23 cellular contexts compared by ENCODE assay signal in genomic region chrX:153954618-153955450, GRCh38. TPM values are rescaled to one million over a fixed set of nuclear protein-coding genes. Genes with fewer than 3 reads are reported as not detected.
DNase-seq lines count a peak whose midpoint lies in the region; ATAC-seq and TF ChIP-seq lines count a peak whose summit lies in the region.
"Had no signal": no experiment of that assay in that cellular context is flagged by ENCODE, and none has a peak within 500 bp of the region (broad histone marks: within the 10 kb centered on the region; RNA-seq: fewer than 3 reads in every experiment).

No MANE protein-coding gene starts in this region.

- intact Hi-C loops in esophagus muscularis mucosa (cut with DNase I) = no loop called here
- intact Hi-C loops in spleen (cut with DNase I; ENCODE audit: low total_unique reads) = no loop called here

- 98% methylated on average over 13 of the region's 50 CpGs for WGBS in SK-N-SH (ENCODE audit: low lambda C conversion rate)
- 94% methylated on average over 7 of the region's 50 CpGs for WGBS in esophagus muscularis mucosa
- 84 to 98% (median 94%) methylated on average over 8 to 50 of the region's 50 CpGs for WGBS in spleen, 5 donors

- ATAC-seq in SK-N-SH treated with all-trans-retinoic acid at 6 μM for 48 hours (peak; percentile 4; the same call in 2 of the 3 replicates), HG03039 (IDR thresholded peaks at IDR 0.05; ENCODE audit: unreplicated experiment) (no peak)
- ATAC-seq: natural killer cell had no signal

- H3K4me1 ChIP-seq in SK-N-SH (ENCODE audit: control insufficient read depth in 1 of 2, insufficient read depth in 2 of 2, low read depth in 1 of 2, low read length in 1 of 2) = no peaks in the 10 kb centered on the region; a peak in 1 of 4 replicates
- no peaks in the 10 kb centered on the region; the same call in 1 of the 2 replicates for H3K4me1 ChIP-seq in HEK293 (ENCODE audit: control insufficient read depth, insufficient read depth, low read length)
- peaks cover 5 to 59% (median 51%) of the 10 kb centered on the region in 4 donors for H3K4me1 ChIP-seq in esophagus muscularis mucosa
- peaks cover 0 to 15% (median 8%) of the 10 kb centered on the region in 6 donors for H3K4me1 ChIP-seq in spleen

- no peak overlapping the region for H2AFZ ChIP-seq in SK-N-SH (ENCODE audit: low read depth)

- TF ChIP-seq CTCF in SK-N-SH (IDR thresholded peaks at IDR 0.05) (no peak), HEK293 (tag by site-specific recombination; IDR thresholded peaks at IDR 0.05) (no peak), esophagus muscularis mucosa (IDR thresholded peaks at IDR 0.05) (no peak), spleen (IDR thresholded peaks at IDR 0.05 in 8 of 11, conservative IDR thresholded peaks at IDR 0.05 in 3 of 11) (no peak)

- H3K4me3 ChIP-seq in SK-N-SH (ENCODE audit: low read depth in 2 of 2, low read length in 1 of 2) (no peak overlapping the region), HEK293 (ENCODE audit: low read depth, low read length) (no peak overlapping the region), esophagus muscularis mucosa (peak overlapping the region in 3 of 4 donors; percentile 38 to 45 (median 45)), spleen (no peak overlapping the region)
- H3K4me3 ChIP-seq: left ventricle myocardium inferior, tibial nerve had no signal

- DNase-seq in SK-N-SH (no peak), esophagus muscularis mucosa (ENCODE audit: extremely low spot score) (no peak), spleen (peak; percentile 74)
- DNase-seq in activated effector memory CD4-positive, alpha-beta T cell treated with Interleukin-2 at 50 U/mL for 16 hours = no peak
- DNase-seq in activated CD4-positive, alpha-beta T cell treated with anti-CD3 and anti-CD28 coated beads, Interleukin-2, amount 50 U/mL, for 48 hours = no peak
- DNase-seq: activated CD4-positive, alpha-beta T cell treated with anti-CD3 and anti-CD28 coated beads for 36 hours; activated CD8-positive, alpha-beta memory T cell treated with anti-CD3 and anti-CD28 coated beads, Interleukin-2, amount 50 U/mL, for 48 hours; GDM1; hypothalamus; KBM-7; left ventricle myocardium inferior; natural killer cell; NCI-H1436 treated with DMSO at 0.1 percent for 48 hours; NCI-H524; stimulated activated CD4-positive, alpha-beta T cell treated with anti-CD3 and anti-CD28 coated beads, Interleukin-12 subunit alpha, Interleukin-12 subunit beta, amount 100 ng/mL, for 4 hours; stimulated activated CD4-positive, alpha-beta T cell treated with anti-CD3 and anti-CD28 coated beads, Interleukin-4, amount 100 ng/mL, for 24 hours; stimulated activated naive CD4-positive, alpha-beta T cell treated with Interleukin-2 at 50 U/mL for 16 hours; T-helper 17 cell had no signal

- no peaks in the 10 kb centered on the region for H3K27me3 ChIP-seq in SK-N-SH (ENCODE audit: insufficient read depth)
- no peaks in the 10 kb centered on the region for H3K27me3 ChIP-seq in esophagus muscularis mucosa
- peaks cover 0 to 3% (median 0%) of the 10 kb centered on the region in 7 donors for H3K27me3 ChIP-seq in spleen (replicated peaks in 1 of 7)
- H3K27me3 ChIP-seq: tibial nerve had no signal

- H4K20me1 ChIP-seq in SK-N-SH (ENCODE audit: insufficient read depth) = peaks cover 5% of the 10 kb centered on the region; the same call in 1 of the 2 replicates

- no peaks in the 10 kb centered on the region for H3F3A ChIP-seq in SK-N-SH (replicated peaks; ENCODE audit: insufficient read depth)

- no peak overlapping the region for H3K27ac ChIP-seq in SK-N-SH (ENCODE audit: low read depth in 2 of 2, low read length in 1 of 2)
- no peak overlapping the region for H3K27ac ChIP-seq in HEK293 (ENCODE audit: extremely low read depth, low read depth, low read length)
- H3K27ac ChIP-seq in esophagus muscularis mucosa (replicated peaks in 1 of 4) = peak overlapping the region; percentile 82 to 88 (median 85)
- no peak overlapping the region for H3K27ac ChIP-seq in spleen
- H3K27ac ChIP-seq: 22Rv1, left ventricle myocardium inferior had no signal

- CTCF ChIA-PET in SK-N-SH (lab: Yijun Ruan, JAX) = no interaction called here
- CTCF ChIA-PET in HEK293 (lab: Yijun Ruan, JAX) = interaction anchor here (1.0 kb wide), 1 partner anchor 31 kb away, joined by 3 read pairs; no protein-coding TSS in a partner anchor

- H3K79me2 ChIP-seq in SK-N-SH (ENCODE audit: insufficient read depth) = no peaks in the 10 kb centered on the region

- no peak overlapping the region for H3K4me2 ChIP-seq in SK-N-SH

- H3K9ac ChIP-seq in SK-N-SH = no peak overlapping the region

- TF ChIP-seq RAD21 in SK-N-SH (IDR thresholded peaks at IDR 0.05; ENCODE audit: low read length) = no peak

- H3K36me3 ChIP-seq in SK-N-SH (replicated peaks in 1 of 2; ENCODE audit: control insufficient read depth in 1 of 2, insufficient read depth in 2 of 2, low read length in 1 of 2) = peaks cover 13 to 98% of the 10 kb centered on the region in 2 experiments
- peaks cover 30 to 100% of the 10 kb centered on the region in 2 experiments for H3K36me3 ChIP-seq in HEK293 (ENCODE audit: control insufficient read depth in 2 of 2, insufficient read depth in 1 of 2, low read length in 2 of 2)
- peaks cover 23 to 99% (median 86%) of the 10 kb centered on the region in 4 donors for H3K36me3 ChIP-seq in esophagus muscularis mucosa
- peaks cover 7 to 100% (median 96%) of the 10 kb centered on the region in 6 donors for H3K36me3 ChIP-seq in spleen

- no peak for TF ChIP-seq EP300 in SK-N-SH (IDR thresholded peaks at IDR 0.05; ENCODE audit: borderline replicate concordance in 1 of 2, low read depth in 1 of 2, low read length in 1 of 2)
- TF ChIP-seq EP300 in esophagus muscularis mucosa (IDR thresholded peaks at IDR 0.05) = no peak

- H3K9me2 ChIP-seq in SK-N-SH = no peaks in the 10 kb centered on the region

- POLR2A ChIA-PET in SK-N-SH (lab: Yijun Ruan, JAX) = no interaction called here
- POLR2A ChIA-PET in HEK293 (lab: Yijun Ruan, JAX) = no interaction called here

- TF ChIP-seq POLR2A in esophagus muscularis mucosa (IDR thresholded peaks at IDR 0.05; ENCODE audit: low read depth) = no peak
- TF ChIP-seq POLR2A in spleen (IDR thresholded peaks at IDR 0.05) = no peak

- no peaks in the 10 kb centered on the region for H3K9me3 ChIP-seq in SK-N-SH
- no peaks in the 10 kb centered on the region for H3K9me3 ChIP-seq in HEK293 (ENCODE audit: control insufficient read depth, insufficient read depth, low read depth, low read length)
- no peaks in the 10 kb centered on the region for H3K9me3 ChIP-seq in esophagus muscularis mucosa
- H3K9me3 ChIP-seq in spleen = no peaks in the 10 kb centered on the region
- H3K9me3 ChIP-seq: left ventricle myocardium inferior, tibial nerve had no signal

TF ChIP-seq in SK-N-SH treated with all-trans-retinoic acid at 6 μM for 48 hours, 23 proteins besides CTCF, POLR2A, EP300 and RAD21:
- no peak for TF ChIP-seq ZNF565 (CRISPR knock-in tag; conservative IDR thresholded peaks at IDR 0.05; ENCODE audit: low read depth)

TF ChIP-seq in SK-N-SH, 30 proteins besides CTCF, POLR2A, EP300 and RAD21:
- TF ChIP-seq NFIC (IDR thresholded peaks at IDR 0.05; ENCODE audit: borderline replicate concordance) = no peak
- TF ChIP-seq TCF12 (IDR thresholded peaks at IDR 0.05) = no peak

TF ChIP-seq in HEK293, 187 proteins besides CTCF, POLR2A, EP300 and RAD21 (continues in another document):
- peak; percentile 92 for TF ChIP-seq HIC1 (tag by site-specific recombination; IDR thresholded peaks at IDR 0.05)

RNA-seq across cellular contexts. Expression of gene RENBP, which starts 10.4 kb away (rescaled TPM):
- polyA plus RNA-seq in SK-N-SH (2012; rRNA removed) (0.90 and 1.0 TPM in 2 replicates), spleen (10 to 100 TPM; 44.3 to 91.3 (median 47.9) TPM)
- 0.45 and 0.56 TPM in 2 replicates for polyA plus RNA-seq in SK-N-SH (2012; cell fraction: cytosol; rRNA removed)
- polyA plus RNA-seq in SK-N-SH (2012; cell fraction: nucleus; rRNA removed) = 3.0 and 3.2 TPM in 2 replicates
- total RNA-seq in esophagus muscularis mucosa (10 to 100 TPM in 1 of 4 donors, 1 to 10 TPM in 3; 8.0 to 12.6 (median 9.1) TPM), spleen (100 to 1,000 TPM in 1 of 7 donors, 10 to 100 TPM in 6; 42.0 to 105 (median 63.6) TPM)

RNA-seq across cellular contexts. Expression of gene HCFC1, which starts 16.8 kb away (rescaled TPM):
- polyA plus RNA-seq in SK-N-SH (2012; rRNA removed) = 4.7 and 9.5 TPM in 2 replicates
- polyA plus RNA-seq in SK-N-SH (2012; cell fraction: cytosol; rRNA removed) = 5.9 and 8.1 TPM in 2 replicates
- 27.0 and 39.1 TPM in 2 replicates for polyA plus RNA-seq in SK-N-SH (2012; cell fraction: nucleus; rRNA removed)
- 100 to 1,000 TPM in 1 of 4 donors, 10 to 100 TPM in 3; 50.7 to 102 (median 60.8) TPM for total RNA-seq in esophagus muscularis mucosa
- total RNA-seq in spleen = 10 to 100 TPM; 50.6 to 86.5 (median 62.1) TPM
- 10 to 100 TPM in 2 of 3 donors, 1 to 10 TPM in 1; 9.5 to 22.7 (median 11.4) TPM for polyA plus RNA-seq in spleen

RNA-seq across cellular contexts. Expression of gene TMEM187, which starts 17.7 kb away (rescaled TPM):
- 9.4 and 10.9 TPM in 2 replicates for polyA plus RNA-seq in SK-N-SH (2012; rRNA removed)
- polyA plus RNA-seq in SK-N-SH (2012; cell fraction: cytosol; rRNA removed) = 4.6 and 6.8 TPM in 2 replicates
- 7.8 and 9.4 TPM in 2 replicates for polyA plus RNA-seq in SK-N-SH (2012; cell fraction: nucleus; rRNA removed)
- total RNA-seq in esophagus muscularis mucosa = 1 to 10 TPM; 3.6 to 6.9 (median 6.1) TPM
- total RNA-seq in spleen = 10 to 100 TPM in 1 of 7 donors, 1 to 10 TPM in 6; 2.0 to 12.2 (median 6.2) TPM
- 1 to 10 TPM; 3.3 to 7.4 (median 4.9) TPM for polyA plus RNA-seq in spleen

RNA-seq across cellular contexts. Expression of gene NAA10, which starts 20.0 kb away (rescaled TPM):
- polyA plus RNA-seq in SK-N-SH (2012; rRNA removed) (192 and 229 TPM in 2 replicates), spleen (100 to 1,000 TPM; 123 to 174 (median 168) TPM)
- polyA plus RNA-seq in SK-N-SH (2012; cell fraction: cytosol; rRNA removed) = 193 and 253 TPM in 2 replicates
- polyA plus RNA-seq in SK-N-SH (2012; cell fraction: nucleus; rRNA removed) = 502 and 579 TPM in 2 replicates
- total RNA-seq in esophagus muscularis mucosa (100 to 1,000 TPM in 2 of 4 donors, 10 to 100 TPM in 2; 89.3 to 106 (median 95.4) TPM), spleen (10 to 100 TPM; 56.4 to 89.1 (median 85.5) TPM)

RNA-seq across cellular contexts. Expression of gene ARHGAP4, which starts 28.8 kb away (rescaled TPM):
- polyA plus RNA-seq in SK-N-SH (2012; rRNA removed) = 1.6 and 2.2 TPM in 2 replicates
- 0.45 and 0.94 TPM in 2 replicates for polyA plus RNA-seq in SK-N-SH (2012; cell fraction: cytosol; rRNA removed)
- polyA plus RNA-seq in SK-N-SH (2012; cell fraction: nucleus; rRNA removed) = 15.6 and 25.4 TPM in 2 replicates
- total RNA-seq in esophagus muscularis mucosa = 10 to 100 TPM; 15.9 to 22.4 (median 17.7) TPM
- total RNA-seq in spleen = 100 to 1,000 TPM; 176 to 317 (median 236) TPM
- polyA plus RNA-seq in spleen = 100 to 1,000 TPM; 297 to 713 (median 635) TPM

Comparison
In these comparisons a context has a peak if more than half of its experiments do, and no peak if none do; other contexts are left out.
1. H3K27ac ChIP-seq: peak in esophagus muscularis mucosa (4 of 4); none in SK-N-SH (0 of 2), HEK293 (single experiment) and spleen (0 of 8).
2. H3K4me3 ChIP-seq: peak in esophagus muscularis mucosa (3 of 4); none in SK-N-SH (0 of 2), HEK293 (single experiment) and spleen (0 of 8).